ENCODE assay signal across 19 cellular contexts in the genomic region with DNA sequence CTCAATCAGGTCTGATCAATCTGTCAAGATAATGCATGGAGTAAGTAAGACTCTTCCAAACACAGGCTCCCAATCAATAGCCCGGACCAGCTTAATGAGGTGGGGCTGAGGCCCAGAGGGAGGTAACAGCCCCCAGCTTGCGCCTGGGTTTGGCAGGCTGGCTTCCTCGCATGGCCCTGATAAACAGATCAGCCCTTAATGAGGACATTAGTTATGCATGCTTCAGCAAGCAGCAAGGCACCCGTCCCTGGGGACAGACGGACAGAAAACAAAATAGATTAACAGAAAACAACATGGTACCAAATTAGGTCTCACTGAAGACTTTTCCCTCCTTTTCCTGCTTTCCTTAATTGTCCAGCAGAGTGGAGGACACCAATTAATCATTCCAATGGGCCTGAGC.
"Had no signal": no experiment of that assay in that cellular context is flagged by ENCODE, and none has a peak within 500 bp of the region (broad histone marks: within the 10 kb centered on the region; RNA-seq: fewer than 3 reads in every experiment).

No MANE protein-coding gene starts in this region.

- H3K36me3 Mint-ChIP-seq: natural killer cell had no signal

- H3K4me3 Mint-ChIP-seq: endodermal cell; natural killer cell; stimulated activated naive CD8-positive, alpha-beta T cell treated with anti-CD3 and anti-CD28 coated beads, Interleukin-15, amount 100 ng/mL, for 72 hours had no signal

- DNase-seq: dorsolateral prefrontal cortex; effector CD4-positive, alpha-beta T cell; endodermal cell; foreskin fibroblast; heart right ventricle; hippocampal formation; left cardiac atrium; left lung; mesendoderm; natural killer cell; occipital lobe; pancreas; stimulated activated CD4-positive, alpha-beta T cell treated with anti-CD3 and anti-CD28 coated beads, Interleukin-12 subunit alpha, Interleukin-12 subunit beta, amount 100 ng/mL, for 4 hours; stimulated activated CD4-positive, alpha-beta T cell treated with anti-CD3 and anti-CD28 coated beads, Interleukin-1b, Interleukin-23, amount 100 ng/mL, for 48 hours; stimulated activated CD4-positive, alpha-beta T cell treated with anti-CD3 and anti-CD28 coated beads, Interleukin-4, amount 100 ng/mL, for 1 hour; stimulated activated CD8-positive, alpha-beta memory T cell treated with anti-CD3 and anti-CD28 coated beads, Interleukin-4, amount 100 ng/mL, for 48 hours; stimulated activated naive CD4-positive, alpha-beta T cell; stimulated activated naive CD8-positive, alpha-beta T cell treated with anti-CD3 and anti-CD28 coated beads, Interleukin-15, amount 100 ng/mL, for 72 hours; transverse colon had no signal

- H3K27ac Mint-ChIP-seq: endodermal cell, natural killer cell had no signal

- H3K4me1 Mint-ChIP-seq: endodermal cell; natural killer cell; stimulated activated naive CD8-positive, alpha-beta T cell treated with anti-CD3 and anti-CD28 coated beads, Interleukin-15, amount 100 ng/mL, for 72 hours had no signal

- H3K9me3 Mint-ChIP-seq: endodermal cell, natural killer cell had no signal
